Comparison of ENCODE assay signal across 20 cellular contexts in the genomic region with DNA sequence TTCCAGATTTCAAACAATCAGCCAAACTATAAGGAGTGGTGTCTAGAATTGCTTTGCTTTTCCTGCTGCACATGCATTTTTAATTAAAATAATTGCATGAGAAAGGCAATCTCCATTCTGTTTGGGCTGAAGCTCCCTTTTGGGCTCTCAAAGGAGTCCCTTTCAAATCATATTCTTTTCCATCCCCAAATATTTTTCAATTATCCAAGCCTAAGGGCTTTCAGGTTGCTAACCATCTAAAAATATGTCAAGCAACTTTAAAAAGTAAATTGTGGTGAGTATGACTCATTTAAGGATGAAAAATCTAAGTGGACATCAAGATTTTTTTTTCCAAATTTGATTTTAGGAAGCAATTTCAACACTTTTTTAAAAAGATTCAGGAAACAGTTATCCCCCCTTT. TPM values are rescaled to one million over a fixed set of nuclear protein-coding genes. Genes with fewer than 3 reads are reported as not detected.
A peak's percentile ranks its signal among the peaks of the same experiment; 100 is the strongest.
DNase-seq lines count a peak whose midpoint lies in the region; ATAC-seq, FAIRE-seq and TF ChIP-seq lines count a peak whose summit lies in the region.
"Had no signal": no experiment of that assay in that cellular context is flagged by ENCODE, and none has a peak within 500 bp of the region (broad histone marks: within the 10 kb centered on the region; RNA-seq: fewer than 3 reads in every experiment).

No MANE protein-coding gene starts in this region.

- no peaks in the 10 kb centered on the region for H4K20me1 ChIP-seq in MM.1S (ENCODE audit: insufficient read depth, low read length)

- no peak for TF ChIP-seq CTCF in MM.1S (IDR thresholded peaks at IDR 0.05; ENCODE audit: low read length)
- TF ChIP-seq CTCF in upper lobe of left lung (IDR thresholded peaks at IDR 0.05) = no peak

- no peak overlapping the region for H2AFZ ChIP-seq in MM.1S (ENCODE audit: low read length)

- H3K4me1 ChIP-seq in MM.1S (ENCODE audit: low read length) (no peaks in the 10 kb centered on the region), adipocyte (ENCODE audit: control insufficient read depth, insufficient read depth, low read length) (peaks cover 10% of the 10 kb centered on the region), upper lobe of left lung (peaks cover 0 to 3% (median 0%) of the 10 kb centered on the region in 4 donors)
- H3K4me1 ChIP-seq: SJCRH30 had no signal

- no peak overlapping the region for H3K4me2 ChIP-seq in MM.1S (ENCODE audit: low read depth, low read length)

- no peak for TF ChIP-seq POLR2A in upper lobe of left lung (IDR thresholded peaks at IDR 0.05)

- H3K4me3 ChIP-seq in MM.1S (ENCODE audit: low read length) (no peak overlapping the region), adipocyte (ENCODE audit: low read length) (no peak overlapping the region), upper lobe of left lung (no peak overlapping the region)
- H3K4me3 ChIP-seq: GM12878, SJCRH30 had no signal

- no peaks in the 10 kb centered on the region for H3K9me2 ChIP-seq in MM.1S (replicated peaks; ENCODE audit: insufficient read depth, low read length)

- ATAC-seq in HG03175 (IDR thresholded peaks at IDR 0.05; ENCODE audit: unreplicated experiment) (no peak), upper lobe of left lung (ENCODE audit: low FRiP score in 2 of 2) (no peak), HG03039 (IDR thresholded peaks at IDR 0.05; ENCODE audit: unreplicated experiment) (no peak), GM21390 (IDR thresholded peaks at IDR 0.05; ENCODE audit: unreplicated experiment) (no peak)

- no peaks in the 10 kb centered on the region for H3F3A ChIP-seq in MM.1S (ENCODE audit: insufficient read depth, low read length)

- FAIRE-seq in GM19239 (lab: Jason Lieb, UNC) = peak; percentile 79

- H3K27ac ChIP-seq in MM.1S (ENCODE audit: low read length) = peak overlapping the region; percentile 37; the same call in 1 of the 2 replicates
- no peak overlapping the region for H3K27ac ChIP-seq in upper lobe of left lung
- H3K27ac ChIP-seq: RWPE1, SJCRH30 had no signal

- no peak for DNase-seq in GM19239 (ENCODE audit: insufficient read length, low spot score)
- DNase-seq in MM.1S = no peak
- DNase-seq in adipocyte (ENCODE audit: low read depth) = peak; percentile 51
- DNase-seq in upper lobe of left lung = no peak
- DNase-seq: BE2C; CD4-positive, alpha-beta T cell; DMS79 treated with DMSO at 0.1 percent for 48 hours; GDM1; H9; NCI-H146; NCI-H2081; NCI-H2227 treated with DMSO at 0.1 percent for 48 hours; NCI-H526; OCI-M1; SJCRH30 had no signal

- H3K27me3 ChIP-seq in MM.1S (replicated peaks; ENCODE audit: insufficient read depth, low read length) (no peaks in the 10 kb centered on the region), adipocyte (replicated peaks; ENCODE audit: control insufficient read depth, insufficient read depth, low read length) (peaks cover 7% of the 10 kb centered on the region), upper lobe of left lung (no peaks in the 10 kb centered on the region)
- H3K27me3 ChIP-seq: BE2C, SJCRH30 had no signal

- H3K9ac ChIP-seq in MM.1S (ENCODE audit: low read length) = no peak overlapping the region
- no peak overlapping the region for H3K9ac ChIP-seq in adipocyte (ENCODE audit: low read length)

- H3K9me3 ChIP-seq in MM.1S (replicated peaks; ENCODE audit: insufficient read depth, low read length) (no peaks in the 10 kb centered on the region), adipocyte (ENCODE audit: control insufficient read depth, low read length) (no peaks in the 10 kb centered on the region), upper lobe of left lung (no peaks in the 10 kb centered on the region)
- H3K9me3 ChIP-seq: BE2C, SJCRH30 had no signal

- no peak for TF ChIP-seq EP300 in upper lobe of left lung (IDR thresholded peaks at IDR 0.05)

- H3K79me2 ChIP-seq in MM.1S (ENCODE audit: low read length) = no peaks in the 10 kb centered on the region

- H3K36me3 ChIP-seq in MM.1S (replicated peaks; ENCODE audit: insufficient read depth, low read length) (no peaks in the 10 kb centered on the region), adipocyte (ENCODE audit: control insufficient read depth, insufficient read depth, low read length, severe bottlenecking) (peaks cover 3% of the 10 kb centered on the region), upper lobe of left lung (no peaks in the 10 kb centered on the region)
- H3K36me3 ChIP-seq: BE2C, SJCRH30 had no signal

RNA-seq across cellular contexts. Expression of a gene that starts 28.4 kb away (rescaled TPM):
- 10 to 100 TPM; 11.7 to 20.6 (median 18.5) TPM for total RNA-seq in upper lobe of left lung
- total RNA-seq: CD4-positive, alpha-beta T cell had no signal

RNA-seq across cellular contexts. Expression of a gene that starts 35.9 kb away (rescaled TPM):
- 1 to 10 TPM in 4 of 6 donors, not detected in 2; 1.3 to 4.2 (median 3.6) TPM for total RNA-seq in upper lobe of left lung
- total RNA-seq: CD4-positive, alpha-beta T cell; GM12878; H9 had no signal
